In the genomic region with DNA sequence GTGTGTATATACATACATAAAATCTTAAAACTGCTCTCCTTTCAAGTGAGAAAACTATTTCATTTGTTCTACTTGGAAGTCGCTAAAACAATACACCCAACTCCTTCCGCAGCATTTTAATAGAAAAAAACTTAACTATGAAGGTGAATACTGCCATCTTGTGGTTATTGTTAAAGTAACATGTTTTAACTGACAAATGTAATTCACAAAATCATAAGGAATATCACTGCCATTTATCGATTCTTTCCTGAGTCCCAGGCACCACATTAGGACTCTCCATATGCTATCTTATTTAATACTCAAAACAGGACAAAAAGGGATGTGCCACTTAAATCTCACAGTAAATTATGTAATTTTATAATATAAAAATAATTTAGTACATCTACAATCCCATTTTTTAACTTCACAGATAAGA, we compare ENCODE assay signal across 9 cellular contexts.
DNase-seq lines count a peak whose midpoint lies in the region; ATAC-seq and TF ChIP-seq lines count a peak whose summit lies in the region.
"Had no signal": no experiment of that assay in that cellular context is flagged by ENCODE, and none has a peak within 500 bp of the region (broad histone marks: within the 10 kb centered on the region; RNA-seq: fewer than 3 reads in every experiment).

No MANE protein-coding gene starts in this region.

- DNase-seq in DMS114 treated with DMSO at 0.1 percent for 48 hours (lab: John Stamatoyannopoulos, UW; ENCODE audit: unreplicated experiment) (peak; percentile 66), NCI-H524 treated with DMSO at 0.1 percent for 48 hours (lab: John Stamatoyannopoulos, UW) (peak; percentile 43), chondrocyte (ENCODE audit: low spot score) (no peak), midbrain (lab: John Stamatoyannopoulos, UW) (peak; percentile 77), T-cell (no peak)
- DNase-seq in activated CD4-positive, alpha-beta T cell treated with anti-CD3 and anti-CD28 coated beads for 1 hour, result no peak

- H3K36me3 Mint-ChIP-seq in chondrocyte (ENCODE audit: low read depth), result no peaks in the 10 kb centered on the region
- H3K36me3 Mint-ChIP-seq in T-cell, result no peaks in the 10 kb centered on the region
- H3K36me3 Mint-ChIP-seq: naive thymus-derived CD8-positive, alpha-beta T cell had no signal

- peaks cover 3% of the 10 kb centered on the region for H3K4me1 Mint-ChIP-seq in chondrocyte (ENCODE audit: low read depth)
- H3K4me1 Mint-ChIP-seq in T-cell, result no peaks in the 10 kb centered on the region
- H3K4me1 Mint-ChIP-seq: naive thymus-derived CD8-positive, alpha-beta T cell had no signal

- ATAC-seq in HG02852 (IDR thresholded peaks at IDR 0.05; ENCODE audit: unreplicated experiment), result peak; percentile 56
- ATAC-seq in T-cell (replicated peaks in 1 of 4), result no peak
- ATAC-seq in HG02763 (IDR thresholded peaks at IDR 0.05; ENCODE audit: unreplicated experiment), result no peak
- ATAC-seq: naive thymus-derived CD8-positive, alpha-beta T cell had no signal

- H3K27ac Mint-ChIP-seq in chondrocyte (ENCODE audit: unreplicated experiment), result no peak overlapping the region
- no peak overlapping the region for H3K27ac Mint-ChIP-seq in T-cell
- H3K27ac Mint-ChIP-seq: naive thymus-derived CD8-positive, alpha-beta T cell had no signal

- CTCF ChIA-PET in T-cell (lab: Charles Lee), result interaction anchor here (0.6 to 4.4 kb wide), 9 partner anchors 9 to 1699 kb away, joined by 3 to 19 read pairs (median 4); no protein-coding TSS in a partner anchor

- POLR2A ChIA-PET in T-cell (lab: Charles Lee), result interaction anchor here in 1 of 2 donors (0.6 kb wide), 1 partner anchor 185 kb away, joined by 6 read pairs; no protein-coding TSS in a partner anchor

- peak; percentile 91 for TF ChIP-seq CTCF in chondrocyte (IDR thresholded peaks at IDR 0.05)

- H3K9me3 Mint-ChIP-seq in chondrocyte (ENCODE audit: low read depth) (no peaks in the 10 kb centered on the region), T-cell (no peaks in the 10 kb centered on the region)
- H3K9me3 Mint-ChIP-seq: naive thymus-derived CD8-positive, alpha-beta T cell had no signal

- peaks cover 11% of the 10 kb centered on the region for H3K27me3 Mint-ChIP-seq in chondrocyte (ENCODE audit: low read depth)
- H3K27me3 Mint-ChIP-seq in T-cell, result peaks cover 11 to 15% of the 10 kb centered on the region in 2 donors

- H3K4me3 Mint-ChIP-seq in chondrocyte (ENCODE audit: unreplicated experiment) (no peak overlapping the region), T-cell (no peak overlapping the region)
- H3K4me3 Mint-ChIP-seq: naive thymus-derived CD8-positive, alpha-beta T cell had no signal

Comparison
In these comparisons a context has a peak if more than half of its experiments do, and no peak if none do; other contexts are left out.
1. DNase-seq: peak in DMS114 treated with DMSO at 0.1 percent for 48 hours (single experiment), NCI-H524 treated with DMSO at 0.1 percent for 48 hours (single experiment) and midbrain (single experiment); none in chondrocyte (single experiment), T-cell (0 of 34) and activated CD4-positive, alpha-beta T cell treated with anti-CD3 and anti-CD28 coated beads for 1 hour (single experiment).